In the genomic region with DNA sequence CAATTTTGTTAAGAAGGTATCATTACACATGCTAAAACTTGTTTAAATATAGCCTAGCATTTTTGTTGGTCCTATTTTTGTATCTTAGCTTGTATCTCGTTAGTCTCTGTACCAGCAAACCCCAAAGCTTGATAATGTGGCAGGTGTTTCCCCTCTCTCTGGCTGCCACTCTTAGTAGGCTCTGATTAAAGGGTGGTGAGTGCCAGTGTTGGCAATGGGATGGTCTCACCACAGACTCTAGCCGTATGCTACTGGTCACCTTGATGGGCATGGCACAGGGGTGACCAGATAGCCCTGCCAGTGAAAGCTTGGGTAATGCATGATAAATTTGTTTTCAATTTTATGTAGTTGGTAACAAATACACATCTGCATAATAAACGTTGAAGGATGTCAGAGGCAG, we compare ENCODE assay signal across 1 cellular context.
TF ChIP-seq lines count a peak whose summit lies in the region.

No MANE protein-coding gene starts in this region.

TF ChIP-seq in GM12878, 131 proteins besides CTCF, POLR2A, EP300 and RAD21 (continued from another document):
- TF ChIP-seq BCL3 (IDR thresholded peaks at IDR 0.05; ENCODE audit: borderline replicate concordance, insufficient read depth, low read depth, low read length, poor library complexity, severe bottlenecking) (no peak), TCF3 (IDR thresholded peaks at IDR 0.05; ENCODE audit: borderline replicate concordance, insufficient read depth, low read depth, low read length) (no peak)
